Comparison of ENCODE assay signal across 17 cellular contexts in the genomic region with DNA sequence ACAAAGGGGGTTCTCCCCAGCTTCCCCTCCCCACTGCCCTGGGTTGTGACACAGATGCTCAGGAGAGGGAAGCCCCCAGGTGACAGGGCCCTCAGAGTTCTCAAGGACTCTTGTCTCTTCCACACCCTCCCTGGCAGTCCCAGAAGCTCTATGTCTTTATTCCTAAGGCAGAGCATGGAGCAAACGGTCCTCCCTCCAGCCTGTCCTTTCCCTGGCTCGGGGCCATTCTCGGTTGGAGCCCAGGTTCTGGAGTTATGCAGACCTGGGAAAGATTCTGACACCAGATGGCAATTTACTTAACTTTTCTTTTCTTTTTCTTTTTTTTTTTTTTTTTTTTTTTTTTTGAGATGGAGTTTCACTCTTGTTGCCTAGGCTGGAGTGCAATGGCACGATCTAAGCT.
DNase-seq lines count a peak whose midpoint lies in the region; ATAC-seq and TF ChIP-seq lines count a peak whose summit lies in the region.
"Had no signal": no experiment of that assay in that cellular context is flagged by ENCODE, and none has a peak within 500 bp of the region (broad histone marks: within the 10 kb centered on the region; RNA-seq: fewer than 3 reads in every experiment).

No MANE protein-coding gene starts in this region.

- intact Hi-C loops in transverse colon (cut with DNase I; ENCODE audit: low total_unique reads) = no loop called here

- peaks cover 56% of the 10 kb centered on the region for H3K4me1 Mint-ChIP-seq in neural crest cell
- H3K4me1 Mint-ChIP-seq: CD14-positive monocyte; CD4-positive, alpha-beta memory T cell had no signal

- peak overlapping the region; percentile 27 for H3K4me3 Mint-ChIP-seq in neural crest cell
- H3K4me3 Mint-ChIP-seq: CD14-positive monocyte; CD4-positive, alpha-beta memory T cell had no signal

- no peaks in the 10 kb centered on the region for H3K27me3 ChIP-seq in transverse colon
- H3K27me3 ChIP-seq: BE2C had no signal

- WGBS in transverse colon (ENCODE audit: low coverage in 1 of 2), 2 donors = 79 to 80% methylated on average over 4 of the region's 4 CpGs

- TF ChIP-seq EP300 in transverse colon (IDR thresholded peaks at IDR 0.05; ENCODE audit: low read depth) = no peak

- peak overlapping the region; percentile 78 for H3K27ac Mint-ChIP-seq in neural crest cell (ENCODE audit: unreplicated experiment)
- H3K27ac Mint-ChIP-seq: CD14-positive monocyte; CD4-positive, alpha-beta memory T cell had no signal

- no peaks in the 10 kb centered on the region for H3K27me3 Mint-ChIP-seq in neural crest cell (ENCODE audit: low read depth)

- H3K36me3 Mint-ChIP-seq in neural crest cell (ENCODE audit: low read depth) = no peaks in the 10 kb centered on the region
- H3K36me3 Mint-ChIP-seq: CD14-positive monocyte; CD4-positive, alpha-beta memory T cell had no signal

- TF ChIP-seq CTCF in neural crest cell (conservative IDR thresholded peaks at IDR 0.05) = no peak
- no peak for TF ChIP-seq CTCF in transverse colon (IDR thresholded peaks at IDR 0.05)

- in situ Hi-C loops in G401 (cut with HindIII; ENCODE audit: low sequenced_read_pairs) (no loop called here), transverse colon (cut with MboI; ENCODE audit: low pct_ligation_motif_present in 1 of 4, low pct_unique_long_range_greater_than_20kb in 1 of 4, low sequenced_read_pairs in 3 of 4) (no loop called here)

- ATAC-seq in GM21529 (IDR thresholded peaks at IDR 0.05; ENCODE audit: unreplicated experiment) = no peak
- ATAC-seq: K562 had no signal

- H3K9me3 ChIP-seq in transverse colon = no peaks in the 10 kb centered on the region
- H3K9me3 ChIP-seq: BE2C had no signal

- no peak overlapping the region for H3K27ac ChIP-seq in transverse colon

- TF ChIP-seq POLR2A in transverse colon (IDR thresholded peaks at IDR 0.05) = no peak

- H3K36me3 ChIP-seq in transverse colon = no peaks in the 10 kb centered on the region
- H3K36me3 ChIP-seq: BE2C had no signal

- DNase-seq in G401 (ENCODE audit: low spot score) (peak; percentile 60), cerebellar cortex (ENCODE audit: low spot score) (peak; percentile 42), neural crest cell (ENCODE audit: low read depth, low spot score) (no peak), transverse colon (no peak)
- no peak for DNase-seq in activated effector memory CD4-positive, alpha-beta T cell treated with anti-CD3 and anti-CD28 coated beads, Interleukin-2, amount 50 U/mL, for 16 hours
- DNase-seq: ACHN; BE2C; CD4-positive, alpha-beta memory T cell; DMS53; DND-41; EL; GOT3; H7; IMR-90 had no signal

- H3K9me3 Mint-ChIP-seq in neural crest cell = no peaks in the 10 kb centered on the region

- H3K4me3 ChIP-seq in transverse colon = no peak overlapping the region
- H3K4me3 ChIP-seq: K562 had no signal

- peaks cover 0 to 14% (median 11%) of the 10 kb centered on the region in 4 donors for H3K4me1 ChIP-seq in transverse colon

Comparison
In these comparisons a context has a peak if more than half of its experiments do, and no peak if none do; other contexts are left out.
1. DNase-seq: peak in G401 (single experiment) and cerebellar cortex (single experiment); none in neural crest cell (single experiment), transverse colon (single experiment) and activated effector memory CD4-positive, alpha-beta T cell treated with anti-CD3 and anti-CD28 coated beads, Interleukin-2, amount 50 U/mL, for 16 hours (single experiment).